Comparison of ENCODE assay signal across 12 cellular contexts in the genomic region with DNA sequence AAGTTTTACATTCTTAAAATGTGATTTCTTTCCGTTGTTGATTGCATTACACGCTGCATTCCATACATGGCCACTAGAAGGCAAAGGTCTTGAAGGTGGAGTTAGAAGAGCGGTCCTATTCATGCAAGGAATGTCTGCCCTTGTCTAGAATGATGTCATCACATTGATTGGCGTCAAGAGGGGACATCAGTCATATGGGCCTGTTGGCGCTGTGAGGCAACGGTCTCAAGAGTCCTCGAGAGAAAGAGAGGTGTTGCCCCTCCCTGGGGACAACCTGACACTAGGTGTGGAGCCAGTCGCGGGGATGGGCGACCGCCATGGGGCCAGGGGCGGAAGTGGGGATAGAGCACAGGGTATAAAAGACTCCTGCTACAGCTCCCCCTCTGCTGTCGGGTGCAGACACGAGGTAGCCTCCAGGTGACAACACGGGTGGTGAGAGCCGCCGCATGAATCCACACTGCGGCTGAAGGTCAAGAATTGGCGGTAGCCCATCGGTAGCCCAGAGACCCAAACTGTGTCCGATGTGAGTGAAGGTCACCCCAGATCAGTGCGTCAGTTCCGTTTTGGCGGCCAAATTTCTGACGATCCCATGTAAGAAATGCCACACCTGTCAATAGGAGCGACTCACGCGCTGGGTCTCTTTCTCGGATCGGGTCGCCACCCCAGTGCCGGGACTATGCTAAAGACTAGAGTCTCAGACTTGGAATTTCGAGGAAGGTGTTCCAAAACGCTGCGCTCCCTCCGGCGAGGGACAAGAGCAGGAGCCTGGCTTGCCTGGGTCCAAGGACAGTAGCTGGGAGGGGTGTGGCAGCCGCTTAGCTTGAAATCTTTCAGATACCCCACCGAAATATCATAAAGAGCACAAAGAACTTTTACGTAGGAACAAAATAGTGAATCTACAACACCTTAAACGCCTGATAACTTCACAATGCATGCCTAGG.
DNase-seq lines count a peak whose midpoint lies in the region; ATAC-seq, FAIRE-seq and TF ChIP-seq lines count a peak whose summit lies in the region.
"Had no signal": no experiment of that assay in that cellular context is flagged by ENCODE, and none has a peak within 500 bp of the region (broad histone marks: within the 10 kb centered on the region; RNA-seq: fewer than 3 reads in every experiment).

No MANE protein-coding gene starts in this region.

- no peak overlapping the region for H3K9ac ChIP-seq in kidney (ENCODE audit: low read length in 2 of 2)
- H3K9ac ChIP-seq: GM23248 had no signal

- CTCF ChIA-PET in activated naive CD4-positive, alpha-beta T cell treated with anti-CD3 and anti-CD28 coated beads for 36 hours (lab: Charles Lee): no interaction called here

- FAIRE-seq in kidney (lab: Jason Lieb, UNC): no peak

- TF ChIP-seq CTCF in esophagus muscularis mucosa (IDR thresholded peaks at IDR 0.05) (no peak), kidney (IDR thresholded peaks at IDR 0.05; ENCODE audit: borderline replicate concordance, extremely low read depth, insufficient read depth) (no peak)

- H3K27ac Mint-ChIP-seq in activated naive CD4-positive, alpha-beta T cell treated with anti-CD3 and anti-CD28 coated beads for 36 hours: no peak overlapping the region
- H3K27ac Mint-ChIP-seq in stimulated activated effector memory CD8-positive, alpha-beta T cell treated with anti-CD3 and anti-CD28 coated beads, Interleukin-12 subunit alpha, Interleukin-12 subunit beta, amount 100 ng/mL, for 72 hours: no peak overlapping the region

- H3K36me3 ChIP-seq in esophagus muscularis mucosa: no peaks in the 10 kb centered on the region
- no peaks in the 10 kb centered on the region for H3K36me3 ChIP-seq in kidney (ENCODE audit: control insufficient read depth in 1 of 2, insufficient read depth in 2 of 2, low read length in 2 of 2)

- H3K9me3 Mint-ChIP-seq in activated naive CD4-positive, alpha-beta T cell treated with anti-CD3 and anti-CD28 coated beads for 36 hours: no peaks in the 10 kb centered on the region
- no peaks in the 10 kb centered on the region for H3K9me3 Mint-ChIP-seq in stimulated activated effector memory CD8-positive, alpha-beta T cell treated with anti-CD3 and anti-CD28 coated beads, Interleukin-12 subunit alpha, Interleukin-12 subunit beta, amount 100 ng/mL, for 72 hours

- TF ChIP-seq EP300 in esophagus muscularis mucosa (IDR thresholded peaks at IDR 0.05): no peak

- WGBS in esophagus muscularis mucosa: 7% methylated on average over 29 of the region's 41 CpGs

- ATAC-seq in stimulated activated effector memory CD8-positive, alpha-beta T cell treated with anti-CD3 and anti-CD28 coated beads, Interleukin-12 subunit alpha, Interleukin-12 subunit beta, amount 100 ng/mL, for 72 hours: peak; percentile 43
- no peak for ATAC-seq in HG03342 (IDR thresholded peaks at IDR 0.05; ENCODE audit: unreplicated experiment)
- no peak for ATAC-seq in HG03039 (IDR thresholded peaks at IDR 0.05; ENCODE audit: unreplicated experiment)

- H3K36me3 Mint-ChIP-seq in activated naive CD4-positive, alpha-beta T cell treated with anti-CD3 and anti-CD28 coated beads for 36 hours (ENCODE audit: low read depth): no peaks in the 10 kb centered on the region
- no peaks in the 10 kb centered on the region for H3K36me3 Mint-ChIP-seq in stimulated activated effector memory CD8-positive, alpha-beta T cell treated with anti-CD3 and anti-CD28 coated beads, Interleukin-12 subunit alpha, Interleukin-12 subunit beta, amount 100 ng/mL, for 72 hours

- H3K27me3 Mint-ChIP-seq in activated naive CD4-positive, alpha-beta T cell treated with anti-CD3 and anti-CD28 coated beads for 36 hours (ENCODE audit: low read depth): peaks cover 63% of the 10 kb centered on the region

- H3K4me1 ChIP-seq in esophagus muscularis mucosa: no peaks in the 10 kb centered on the region
- no peaks in the 10 kb centered on the region for H3K4me1 ChIP-seq in kidney (ENCODE audit: control insufficient read depth in 1 of 2, insufficient read depth in 1 of 2, low read depth in 1 of 2, low read length in 2 of 2)

- intact Hi-C loops in activated naive CD4-positive, alpha-beta T cell treated with anti-CD3 and anti-CD28 coated beads for 36 hours (cut with micrococcal nuclease): no loop called here
- intact Hi-C loops in esophagus muscularis mucosa (cut with DNase I): no loop called here
- intact Hi-C loops in kidney (cut with DNase I): no loop called here

- no peak for TF ChIP-seq POLR2A in esophagus muscularis mucosa (IDR thresholded peaks at IDR 0.05; ENCODE audit: low read depth)

- no peak overlapping the region for H3K27ac ChIP-seq in esophagus muscularis mucosa (replicated peaks in 1 of 4)
- H3K27ac ChIP-seq in kidney (ENCODE audit: low read depth in 2 of 2, low read length in 2 of 2): no peak overlapping the region
- H3K27ac ChIP-seq: GM23248 had no signal

- H3K4me3 Mint-ChIP-seq in activated naive CD4-positive, alpha-beta T cell treated with anti-CD3 and anti-CD28 coated beads for 36 hours: peak overlapping the region; percentile 39
- no peak overlapping the region for H3K4me3 Mint-ChIP-seq in stimulated activated effector memory CD8-positive, alpha-beta T cell treated with anti-CD3 and anti-CD28 coated beads, Interleukin-12 subunit alpha, Interleukin-12 subunit beta, amount 100 ng/mL, for 72 hours

- H3K4me3 ChIP-seq in esophagus muscularis mucosa (no peak overlapping the region), kidney (ENCODE audit: low read length in 2 of 2) (no peak overlapping the region)
- H3K4me3 ChIP-seq: GM23248 had no signal

- no peak for DNase-seq in activated naive CD4-positive, alpha-beta T cell treated with anti-CD3 and anti-CD28 coated beads for 36 hours
- DNase-seq in activated naive CD4-positive, alpha-beta T cell (lab: John Stamatoyannopoulos, UW): no peak
- DNase-seq in OCI-M1 (lab: John Stamatoyannopoulos, UW): peak; percentile 21
- peak; percentile 50 for DNase-seq in esophagus muscularis mucosa (ENCODE audit: extremely low spot score)
- DNase-seq in stimulated activated effector memory CD8-positive, alpha-beta T cell treated with anti-CD3 and anti-CD28 coated beads, Interleukin-12 subunit alpha, Interleukin-12 subunit beta, amount 100 ng/mL, for 72 hours (ENCODE audit: low spot score in 2 of 2): no peak
- no peak for DNase-seq in kidney
- DNase-seq: activated CD4-positive, alpha-beta T cell treated with anti-CD3 and anti-CD28 coated beads for 1 hour; GM23248; Kasumi-1; NCI-H446 had no signal

- H3K4me1 Mint-ChIP-seq in activated naive CD4-positive, alpha-beta T cell treated with anti-CD3 and anti-CD28 coated beads for 36 hours (ENCODE audit: low read depth): peaks cover 12% of the 10 kb centered on the region
- peaks cover 5% of the 10 kb centered on the region for H3K4me1 Mint-ChIP-seq in stimulated activated effector memory CD8-positive, alpha-beta T cell treated with anti-CD3 and anti-CD28 coated beads, Interleukin-12 subunit alpha, Interleukin-12 subunit beta, amount 100 ng/mL, for 72 hours

- H3K9me3 ChIP-seq in esophagus muscularis mucosa (no peaks in the 10 kb centered on the region), kidney (ENCODE audit: control insufficient read depth in 1 of 2, low read length in 2 of 2) (no peaks in the 10 kb centered on the region)

- H3K27me3 ChIP-seq in esophagus muscularis mucosa: peaks cover 0 to 82% (median 38%) of the 10 kb centered on the region in 4 donors

Comparison
In these comparisons a context has a peak if more than half of its experiments do, and no peak if none do; other contexts are left out.
1. DNase-seq: peak in OCI-M1 (single experiment) and esophagus muscularis mucosa (single experiment); none in activated naive CD4-positive, alpha-beta T cell treated with anti-CD3 and anti-CD28 coated beads for 36 hours (single experiment), activated naive CD4-positive, alpha-beta T cell (0 of 4), stimulated activated effector memory CD8-positive, alpha-beta T cell treated with anti-CD3 and anti-CD28 coated beads, Interleukin-12 subunit alpha, Interleukin-12 subunit beta, amount 100 ng/mL, for 72 hours (0 of 2) and kidney (single experiment).